Comparison of ENCODE assay signal across 23 cellular contexts in the genomic region with DNA sequence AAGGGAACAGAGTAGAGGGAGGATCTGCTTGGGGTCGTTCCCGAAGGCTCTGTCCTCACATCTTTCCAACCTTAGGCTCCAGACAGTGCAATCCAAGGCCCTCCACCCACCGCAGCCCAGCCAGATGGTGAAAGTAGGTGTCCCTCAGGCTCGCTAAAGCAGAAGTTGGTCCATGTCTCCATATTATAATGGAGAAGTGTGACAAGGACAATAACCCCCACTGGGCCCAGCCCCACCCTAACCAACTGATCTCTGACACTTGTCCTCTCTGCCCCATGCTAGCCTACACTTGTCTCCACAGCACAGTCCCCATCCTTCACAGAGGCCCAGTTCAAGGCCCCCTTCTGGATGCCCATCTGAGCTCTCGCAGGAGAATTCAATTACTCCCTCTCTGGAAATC. TPM values are rescaled to one million over a fixed set of nuclear protein-coding genes. Genes with fewer than 3 reads are reported as not detected.
DNase-seq lines count a peak whose midpoint lies in the region; ATAC-seq and TF ChIP-seq lines count a peak whose summit lies in the region.
"Had no signal": no experiment of that assay in that cellular context is flagged by ENCODE, and none has a peak within 500 bp of the region (broad histone marks: within the 10 kb centered on the region; RNA-seq: fewer than 3 reads in every experiment).

No MANE protein-coding gene starts in this region.

- intact Hi-C loops in left colon (cut with DNase I, micrococcal nuclease), result no loop called here
- intact Hi-C loops in A673 (cut with micrococcal nuclease; ENCODE audit: unreplicated experiment), result no loop called here

- H3K18ac ChIP-seq in H9 (ENCODE audit: insufficient read length, low read depth, low read length), result no peak overlapping the region

- no peaks in the 10 kb centered on the region for H3K79me1 ChIP-seq in H9 (ENCODE audit: insufficient read depth, low read depth, low read length, poor library complexity, severe bottlenecking)

- no peak overlapping the region for H3T11ph ChIP-seq in H9 (ENCODE audit: low read length)

- no peak overlapping the region for H3K4me2 ChIP-seq in H9 (ENCODE audit: insufficient read depth, insufficient read length, low read length)

- no peak overlapping the region for H3K4ac ChIP-seq in H9 (ENCODE audit: low read depth, low read length)

- DNase-seq in H9, result no peak
- no peak for DNase-seq in RWPE1 (ENCODE audit: low spot score)
- no peak for DNase-seq in left colon
- DNase-seq in stimulated activated effector memory CD8-positive, alpha-beta T cell treated with anti-CD3 and anti-CD28 coated beads, Interleukin-12 subunit alpha, Interleukin-12 subunit beta, amount 100 ng/mL, for 72 hours (ENCODE audit: low spot score in 2 of 2), result no peak
- no peak for DNase-seq in A673 (ENCODE audit: low spot score)
- DNase-seq in NCI-H2171 (lab: John Stamatoyannopoulos, UW), result no peak
- DNase-seq: activated B cell treated with CpG ODN at 0.5 μM for 24 hours; activated CD4-positive, alpha-beta T cell treated with anti-CD3 and anti-CD28 coated beads, Interleukin-2, amount 50 U/mL, for 48 hours; activated naive CD4-positive, alpha-beta T cell; central memory CD4-positive, alpha-beta T cell; DMS79; foreskin fibroblast; HFFc6; immature natural killer cell; NCI-H1436 treated with DMSO at 0.1 percent for 48 hours; NCI-H774; Peyer's patch; right cardiac atrium; stimulated activated CD4-positive, alpha-beta T cell treated with anti-CD3 and anti-CD28 coated beads, Interleukin-15, amount 100 ng/mL, for 24 hours; T-helper 2 cell; testis had no signal

- peak overlapping the region; percentile 19 to 94 (median 41); a peak in 5 of 7 replicates for H3K27ac Mint-ChIP-seq in H9
- peak overlapping the region; percentile 67 for H3K27ac Mint-ChIP-seq in stimulated activated effector memory CD8-positive, alpha-beta T cell treated with anti-CD3 and anti-CD28 coated beads, Interleukin-12 subunit alpha, Interleukin-12 subunit beta, amount 100 ng/mL, for 72 hours
- H3K27ac Mint-ChIP-seq: activated B cell treated with CpG ODN at 0.5 μM for 24 hours, HFFc6, immature natural killer cell had no signal

- H3K27me3 ChIP-seq in H9 (ENCODE audit: insufficient read depth, low read length) (no peaks in the 10 kb centered on the region), A673 (replicated peaks; ENCODE audit: insufficient read depth, low read depth, low read length, poor library complexity) (no peaks in the 10 kb centered on the region)
- H3K27me3 ChIP-seq: Peyer's patch, testis had no signal

- no peaks in the 10 kb centered on the region for H3K23me2 ChIP-seq in H9 (ENCODE audit: insufficient read length, low read depth, low read length, poor library complexity, severe bottlenecking)

- H3K9me3 ChIP-seq in H9 (ENCODE audit: control insufficient read depth, low read depth, low read length) (no peaks in the 10 kb centered on the region), A673 (ENCODE audit: low read depth, low read length, poor library complexity, severe bottlenecking) (no peaks in the 10 kb centered on the region)
- H3K9me3 ChIP-seq: Peyer's patch, testis had no signal

- no peak overlapping the region for H2BK12ac ChIP-seq in H9 (ENCODE audit: insufficient read length, low read depth, low read length)

- H3K56ac ChIP-seq in H9 (ENCODE audit: insufficient read length, low read depth, low read length), result no peak overlapping the region

- no peak overlapping the region for H4K91ac ChIP-seq in H9 (ENCODE audit: insufficient read length, low read depth, low read length)

- POLR2A ChIA-PET in RWPE1 (lab: Yijun Ruan, JAX; ENCODE audit: low non-redundant PET) (no interaction called here), A673 (lab: Charles Lee; ENCODE audit: low non-redundant PET) (no interaction called here)

- H3K27ac ChIP-seq in H9 (ENCODE audit: insufficient read length, low read depth, low read length) (no peak overlapping the region), RWPE1 (peak overlapping the region; percentile 43), A673 (ENCODE audit: low read depth, low read length, poor library complexity, severe bottlenecking) (no peak overlapping the region)
- H3K27ac ChIP-seq: SK-N-MC, testis had no signal

- H3K23ac ChIP-seq in H9 (ENCODE audit: insufficient read length, low read depth, low read length), result no peak overlapping the region

- H2BK120ac ChIP-seq in H9 (ENCODE audit: low read depth, low read length, poor library complexity, severe bottlenecking), result no peak overlapping the region

- TF ChIP-seq CTCF in H9 (conservative IDR thresholded peaks at IDR 0.05), result no peak
- TF ChIP-seq CTCF in RWPE1 (conservative IDR thresholded peaks at IDR 0.05; ENCODE audit: low read depth), result no peak
- TF ChIP-seq CTCF in A673 (conservative IDR thresholded peaks at IDR 0.05; ENCODE audit: low read depth, low read length), result no peak

- H3K9me3 Mint-ChIP-seq in H9, result no peaks in the 10 kb centered on the region
- H3K9me3 Mint-ChIP-seq in stimulated activated effector memory CD8-positive, alpha-beta T cell treated with anti-CD3 and anti-CD28 coated beads, Interleukin-12 subunit alpha, Interleukin-12 subunit beta, amount 100 ng/mL, for 72 hours, result no peaks in the 10 kb centered on the region
- H3K9me3 Mint-ChIP-seq: activated B cell treated with CpG ODN at 0.5 μM for 24 hours, HFFc6, immature natural killer cell had no signal

- no peak overlapping the region for H3K4me3 Mint-ChIP-seq in H9
- H3K4me3 Mint-ChIP-seq in stimulated activated effector memory CD8-positive, alpha-beta T cell treated with anti-CD3 and anti-CD28 coated beads, Interleukin-12 subunit alpha, Interleukin-12 subunit beta, amount 100 ng/mL, for 72 hours, result no peak overlapping the region
- H3K4me3 Mint-ChIP-seq: activated B cell treated with CpG ODN at 0.5 μM for 24 hours, HFFc6, immature natural killer cell had no signal

- no peaks in the 10 kb centered on the region for H3K79me2 ChIP-seq in H9 (ENCODE audit: insufficient read depth, low read length)

- H4K5ac ChIP-seq in H9 (ENCODE audit: insufficient read length, low read depth, low read length), result no peak overlapping the region

- ATAC-seq in left colon (peak; percentile 9), HG03469 (IDR thresholded peaks at IDR 0.05; ENCODE audit: unreplicated experiment) (no peak)
- ATAC-seq in stimulated activated effector memory CD8-positive, alpha-beta T cell treated with anti-CD3 and anti-CD28 coated beads, Interleukin-12 subunit alpha, Interleukin-12 subunit beta, amount 100 ng/mL, for 72 hours, result no peak

- BruUV-seq in A673 (replicated peaks; lab: Mats Ljungman, UMichigan), result no TSS peak

- no peak overlapping the region for H3K14ac ChIP-seq in H9 (ENCODE audit: insufficient read depth, low read length)

- WGBS in H9 (ENCODE audit: extremely low coverage, insufficient read length, low lambda C conversion rate), result no CpG with 5 or more reads among the region's 5 CpGs

- no peaks in the 10 kb centered on the region for H3K27me3 Mint-ChIP-seq in H9 (ENCODE audit: low read depth)
- H3K27me3 Mint-ChIP-seq: activated B cell treated with CpG ODN at 0.5 μM for 24 hours had no signal

- H4K8ac ChIP-seq in H9 (replicated peaks; ENCODE audit: insufficient read length, low read depth, low read length), result no peak overlapping the region

- H3K36me3 Mint-ChIP-seq in H9 (ENCODE audit: insufficient read depth in 1 of 3, low read depth in 3 of 3), result peaks cover 0 to 2% (median 0%) of the 10 kb centered on the region in 3 experiments; a peak in 4 of 7 replicates
- no peaks in the 10 kb centered on the region for H3K36me3 Mint-ChIP-seq in stimulated activated effector memory CD8-positive, alpha-beta T cell treated with anti-CD3 and anti-CD28 coated beads, Interleukin-12 subunit alpha, Interleukin-12 subunit beta, amount 100 ng/mL, for 72 hours

- no peaks in the 10 kb centered on the region for H3K36me3 ChIP-seq in A673 (ENCODE audit: insufficient read depth, low read length, poor library complexity, severe bottlenecking)
- H3K36me3 ChIP-seq: Peyer's patch had no signal

- H2BK20ac ChIP-seq in H9 (ENCODE audit: low read depth, low read length, poor library complexity, severe bottlenecking), result no peak overlapping the region

- no peak overlapping the region for H3K4me3 ChIP-seq in A673 (ENCODE audit: low read depth, low read length, poor library complexity, severe bottlenecking)
- H3K4me3 ChIP-seq: Peyer's patch, SK-N-MC, testis had no signal

- H2AK5ac ChIP-seq in H9 (ENCODE audit: insufficient read length, low read length), result no peak overlapping the region

- CTCF ChIA-PET in RWPE1 (lab: Yijun Ruan, JAX), result interaction anchor here (0.6 kb wide), 1 partner anchor 22 kb away, joined by 3 read pairs; no protein-coding TSS in a partner anchor
- CTCF ChIA-PET in A673 (lab: Charles Lee), result no interaction called here

- peaks cover 4% of the 10 kb centered on the region; the same call in 1 of the 2 replicates for H3K4me1 ChIP-seq in H9 (ENCODE audit: insufficient read depth, low read length)
- peaks cover 10% of the 10 kb centered on the region for H3K4me1 ChIP-seq in A673 (ENCODE audit: insufficient read depth, low read length, poor library complexity, severe bottlenecking)
- H3K4me1 ChIP-seq: testis had no signal

- H4K20me1 ChIP-seq in H9 (ENCODE audit: control insufficient read depth, insufficient read depth, insufficient read length), result no peaks in the 10 kb centered on the region

- no peak overlapping the region for H2BK15ac ChIP-seq in H9 (ENCODE audit: low read depth, low read length)

- H3K9ac ChIP-seq in H9 (ENCODE audit: extremely low read depth, insufficient read length, low read length), result no peak overlapping the region

- no peak overlapping the region for H2BK5ac ChIP-seq in H9 (ENCODE audit: insufficient read length, low read length)

- peaks cover 34 to 55% of the 10 kb centered on the region in 2 experiments for H3K4me1 Mint-ChIP-seq in H9
- peaks cover 10% of the 10 kb centered on the region for H3K4me1 Mint-ChIP-seq in stimulated activated effector memory CD8-positive, alpha-beta T cell treated with anti-CD3 and anti-CD28 coated beads, Interleukin-12 subunit alpha, Interleukin-12 subunit beta, amount 100 ng/mL, for 72 hours

- no peak overlapping the region for H2AFZ ChIP-seq in H9 (ENCODE audit: low read length)

RNA-seq across cellular contexts. Expression of gene DMAP1, which starts 48.7 kb away (rescaled TPM):
- total RNA-seq in H9 (2021), result 54.7 and 55.3 TPM in 2 replicates
- 10 to 100 TPM; 39.0 to 44.4 TPM for total RNA-seq in left colon
- total RNA-seq in A673 (2021), result 37.3 and 41.0 TPM in 2 replicates
